In the genomic region with DNA sequence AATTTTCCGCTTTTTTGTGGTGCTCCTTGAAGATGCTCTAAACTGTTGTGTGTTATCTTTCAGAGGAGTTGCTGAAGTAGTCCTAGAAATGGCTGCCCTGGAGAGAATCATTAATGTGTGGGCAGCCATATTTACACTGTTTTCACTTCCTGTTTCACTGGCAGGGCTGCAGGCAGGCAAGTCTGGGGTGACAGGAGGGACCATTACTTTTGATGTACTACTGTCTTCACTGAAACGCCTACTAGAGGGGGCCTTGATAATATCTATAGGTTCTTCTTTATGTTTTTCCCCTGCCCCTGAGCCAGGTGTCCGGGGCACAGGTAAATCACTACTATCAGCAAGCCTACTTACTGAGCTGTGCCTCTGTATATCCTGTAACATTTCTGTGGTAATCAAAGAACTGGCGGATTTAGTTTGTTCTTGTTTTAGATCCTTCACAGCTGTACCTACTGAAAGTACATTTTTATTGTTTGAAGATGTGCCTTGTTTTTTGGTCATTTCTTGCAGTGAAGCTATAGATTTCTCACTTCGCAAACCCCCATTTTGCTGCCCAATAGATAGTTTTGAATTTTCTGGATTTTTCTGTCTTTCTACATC, we compare ENCODE assay signal across 9 cellular contexts. TPM values are rescaled to one million over a fixed set of nuclear protein-coding genes. Genes with fewer than 3 reads are reported as not detected.
DNase-seq lines count a peak whose midpoint lies in the region; ATAC-seq and TF ChIP-seq lines count a peak whose summit lies in the region.
"Had no signal": no experiment of that assay in that cellular context is flagged by ENCODE, and none has a peak within 500 bp of the region (broad histone marks: within the 10 kb centered on the region; RNA-seq: fewer than 3 reads in every experiment).

No MANE protein-coding gene starts in this region.

- H3K27ac Mint-ChIP-seq in activated CD8-positive, alpha-beta memory T cell treated with anti-CD3 and anti-CD28 coated beads, Interleukin-2, amount 10 ng/mL, durations not matched to agents 7 days and 5 days: peak overlapping the region; percentile 59
- H3K27ac Mint-ChIP-seq in nephron progenitor cell: peak overlapping the region; percentile 52

- peaks cover 35% of the 10 kb centered on the region for H3K36me3 Mint-ChIP-seq in activated CD8-positive, alpha-beta memory T cell treated with anti-CD3 and anti-CD28 coated beads, Interleukin-2, amount 10 ng/mL, durations not matched to agents 7 days and 5 days
- peaks cover 30% of the 10 kb centered on the region for H3K36me3 Mint-ChIP-seq in nephron progenitor cell (ENCODE audit: low read depth)

- H3K27ac ChIP-seq in WERI-Rb-1: no peak overlapping the region

- no peaks in the 10 kb centered on the region for H3K9me3 Mint-ChIP-seq in activated CD8-positive, alpha-beta memory T cell treated with anti-CD3 and anti-CD28 coated beads, Interleukin-2, amount 10 ng/mL, durations not matched to agents 7 days and 5 days (ENCODE audit: low read depth)
- no peaks in the 10 kb centered on the region for H3K9me3 Mint-ChIP-seq in nephron progenitor cell

- no peak overlapping the region for H3K4me3 Mint-ChIP-seq in activated CD8-positive, alpha-beta memory T cell treated with anti-CD3 and anti-CD28 coated beads, Interleukin-2, amount 10 ng/mL, durations not matched to agents 7 days and 5 days
- H3K4me3 Mint-ChIP-seq in nephron progenitor cell: no peak overlapping the region

- TF ChIP-seq CTCF in nephron progenitor cell (IDR thresholded peaks at IDR 0.05) (no peak), WERI-Rb-1 (IDR thresholded peaks at IDR 0.05; ENCODE audit: low read depth, low read length) (no peak)

- CTCF ChIA-PET in activated CD8-positive, alpha-beta memory T cell treated with anti-CD3 and anti-CD28 coated beads, Interleukin-2, amount 10 ng/mL, durations not matched to agents 7 days and 5 days (lab: Charles Lee): no interaction called here

- no peaks in the 10 kb centered on the region for H3K27me3 ChIP-seq in WERI-Rb-1 (ENCODE audit: insufficient read depth, low read depth, severe bottlenecking)

- H3K27me3 Mint-ChIP-seq in activated CD8-positive, alpha-beta memory T cell treated with anti-CD3 and anti-CD28 coated beads, Interleukin-2, amount 10 ng/mL, durations not matched to agents 7 days and 5 days: no peaks in the 10 kb centered on the region
- H3K27me3 Mint-ChIP-seq in nephron progenitor cell (ENCODE audit: low read depth, poor library complexity): no peaks in the 10 kb centered on the region

- H3K4me3 ChIP-seq in WERI-Rb-1 (ENCODE audit: low read depth, low read length): no peak overlapping the region

- H3K36me3 ChIP-seq in WERI-Rb-1: peaks cover 68% of the 10 kb centered on the region

- H3K4me1 Mint-ChIP-seq in activated CD8-positive, alpha-beta memory T cell treated with anti-CD3 and anti-CD28 coated beads, Interleukin-2, amount 10 ng/mL, durations not matched to agents 7 days and 5 days: peaks cover 6% of the 10 kb centered on the region
- no peaks in the 10 kb centered on the region for H3K4me1 Mint-ChIP-seq in nephron progenitor cell

- DNase-seq in activated CD8-positive, alpha-beta memory T cell treated with anti-CD3 and anti-CD28 coated beads, Interleukin-2, amount 10 ng/mL, durations not matched to agents 7 days and 5 days: no peak
- no peak for DNase-seq in activated CD8-positive, alpha-beta memory T cell treated with anti-CD3 and anti-CD28 coated beads, Interleukin-2, amount 50 U/mL, for 48 hours
- DNase-seq in MV-4-11 (lab: John Stamatoyannopoulos, UW) (peak; percentile 79), nephron progenitor cell (no peak), WERI-Rb-1 (no peak), iPS-NIHi11 (ENCODE audit: low spot score) (no peak)
- no peak for DNase-seq in stimulated activated CD4-positive, alpha-beta T cell treated with anti-CD3 and anti-CD28 coated beads, Interleukin-4, amount 100 ng/mL, for 1 hour
- DNase-seq: ACHN had no signal

- ATAC-seq in activated CD8-positive, alpha-beta memory T cell treated with anti-CD3 and anti-CD28 coated beads, Interleukin-2, amount 10 ng/mL, durations not matched to agents 7 days and 5 days: no peak
- peak; percentile 99 for ATAC-seq in HG02678 (IDR thresholded peaks at IDR 0.05; ENCODE audit: unreplicated experiment)

- H3K9me3 ChIP-seq in WERI-Rb-1 (ENCODE audit: severe bottlenecking): no peaks in the 10 kb centered on the region

RNA-seq across cellular contexts. Expression of gene ACAT1, which starts 39.7 kb away (rescaled TPM):
- 10 to 100 TPM; 75.5 to 77.2 TPM for total RNA-seq in activated CD8-positive, alpha-beta memory T cell treated with anti-CD3 and anti-CD28 coated beads, Interleukin-2, amount 10 ng/mL, durations not matched to agents 7 days and 5 days
